ENCODE assay signal across 3 cellular contexts in genomic region chr7:152030561-152030960, GRCh38.
TF ChIP-seq lines count a peak whose summit lies in the region.

No MANE protein-coding gene starts in this region.

TF ChIP-seq in HEK293, 187 proteins besides CTCF, POLR2A, EP300 and RAD21:
- TF ChIP-seq ZNF133 (tag by site-specific recombination; IDR thresholded peaks at IDR 0.05): 0 out of 2 replicates have a peak, but pooled peaks have one; percentile 23
- no peak for TF ChIP-seq ZNF501 (tag by site-specific recombination; IDR thresholded peaks at IDR 0.05)
- 0 out of 2 replicates have a peak, but pooled peaks have one; percentile 7 for TF ChIP-seq ZNF560 (tag by site-specific recombination; IDR thresholded peaks at IDR 0.05; ENCODE audit: borderline replicate concordance)
- no peak for TF ChIP-seq ZNF600 (tag by site-specific recombination; IDR thresholded peaks at IDR 0.05)
- TF ChIP-seq ZNF596 (tag by site-specific recombination; IDR thresholded peaks at IDR 0.05): 0 out of 2 replicates have a peak, but pooled peaks have one; percentile 17

TF ChIP-seq in SK-N-SH treated with all-trans-retinoic acid at 6 μM for 48 hours, 23 proteins besides CTCF, POLR2A, EP300 and RAD21:
- TF ChIP-seq ESRRG (CRISPR knock-in tag; IDR thresholded peaks at IDR 0.05) (no peak), ZFP3 (CRISPR knock-in tag; IDR thresholded peaks at IDR 0.05) (no peak), TOX (CRISPR knock-in tag; IDR thresholded peaks at IDR 0.05; ENCODE audit: borderline replicate concordance) (no peak), CSDC2 (CRISPR knock-in tag; IDR thresholded peaks at IDR 0.05) (no peak), SNAI2 (CRISPR knock-in tag; IDR thresholded peaks at IDR 0.05) (no peak), ARNTL (CRISPR knock-in tag; IDR thresholded peaks at IDR 0.05; ENCODE audit: borderline replicate concordance, low read depth) (no peak), ZNF8 (CRISPR knock-in tag; IDR thresholded peaks at IDR 0.05) (no peak), CREB5 (CRISPR knock-in tag; IDR thresholded peaks at IDR 0.05; ENCODE audit: low read depth) (no peak), OSR1 (CRISPR knock-in tag; IDR thresholded peaks at IDR 0.05) (no peak), ISL1 (CRISPR knock-in tag; IDR thresholded peaks at IDR 0.05) (no peak), ZC3H10 (CRISPR knock-in tag; IDR thresholded peaks at IDR 0.05) (no peak), ZFP30 (CRISPR knock-in tag; IDR thresholded peaks at IDR 0.05) (no peak), BACH2 (CRISPR knock-in tag; IDR thresholded peaks at IDR 0.05; ENCODE audit: borderline replicate concordance) (no peak), GLIS3 (CRISPR knock-in tag; IDR thresholded peaks at IDR 0.05) (no peak), TCF4 (CRISPR knock-in tag; IDR thresholded peaks at IDR 0.05; ENCODE audit: borderline replicate concordance) (no peak), PPARA (CRISPR knock-in tag; IDR thresholded peaks at IDR 0.05; ENCODE audit: borderline replicate concordance) (no peak)
- TF ChIP-seq, protein P1, sequence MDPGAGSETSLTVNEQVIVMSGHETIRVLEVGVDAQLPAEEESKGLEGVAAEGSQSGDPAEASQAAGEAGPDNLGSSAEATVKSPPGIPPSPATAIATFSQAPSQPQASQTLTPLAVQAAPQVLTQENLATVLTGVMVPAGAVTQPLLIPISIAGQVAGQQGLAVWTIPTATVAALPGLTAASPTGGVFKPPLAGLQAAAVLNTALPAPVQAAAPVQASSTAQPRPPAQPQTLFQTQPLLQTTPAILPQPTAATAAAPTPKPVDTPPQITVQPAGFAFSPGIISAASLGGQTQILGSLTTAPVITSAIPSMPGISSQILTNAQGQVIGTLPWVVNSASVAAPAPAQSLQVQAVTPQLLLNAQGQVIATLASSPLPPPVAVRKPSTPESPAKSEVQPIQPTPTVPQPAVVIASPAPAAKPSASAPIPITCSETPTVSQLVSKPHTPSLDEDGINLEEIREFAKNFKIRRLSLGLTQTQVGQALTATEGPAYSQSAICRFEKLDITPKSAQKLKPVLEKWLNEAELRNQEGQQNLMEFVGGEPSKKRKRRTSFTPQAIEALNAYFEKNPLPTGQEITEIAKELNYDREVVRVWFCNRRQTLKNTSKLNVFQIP (CRISPR knock-in tag; IDR thresholded peaks at IDR 0.05; ENCODE audit: borderline replicate concordance, low read depth): no peak
- TF ChIP-seq, protein P2, sequence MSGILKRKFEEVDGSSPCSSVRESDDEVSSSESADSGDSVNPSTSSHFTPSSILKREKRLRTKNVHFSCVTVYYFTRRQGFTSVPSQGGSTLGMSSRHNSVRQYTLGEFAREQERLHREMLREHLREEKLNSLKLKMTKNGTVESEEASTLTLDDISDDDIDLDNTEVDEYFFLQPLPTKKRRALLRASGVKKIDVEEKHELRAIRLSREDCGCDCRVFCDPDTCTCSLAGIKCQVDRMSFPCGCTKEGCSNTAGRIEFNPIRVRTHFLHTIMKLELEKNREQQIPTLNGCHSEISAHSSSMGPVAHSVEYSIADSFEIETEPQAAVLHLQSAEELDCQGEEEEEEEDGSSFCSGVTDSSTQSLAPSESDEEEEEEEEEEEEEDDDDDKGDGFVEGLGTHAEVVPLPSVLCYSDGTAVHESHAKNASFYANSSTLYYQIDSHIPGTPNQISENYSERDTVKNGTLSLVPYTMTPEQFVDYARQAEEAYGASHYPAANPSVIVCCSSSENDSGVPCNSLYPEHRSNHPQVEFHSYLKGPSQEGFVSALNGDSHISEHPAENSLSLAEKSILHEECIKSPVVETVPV (CRISPR knock-in tag; IDR thresholded peaks at IDR 0.05): no peak
TF ChIP-seq in SK-N-SH treated with all-trans-retinoic acid at 6 μM for 48 hours: peak in this region for 0.

TF ChIP-seq in GM23338, 12 proteins besides CTCF, POLR2A, EP300 and RAD21:
- TF ChIP-seq ZNF114 (CRISPR knock-in tag; IDR thresholded peaks at IDR 0.05) (no peak), NANOG (IDR thresholded peaks at IDR 0.05; ENCODE audit: borderline replicate concordance) (no peak)
- TF ChIP-seq, protein P3, sequence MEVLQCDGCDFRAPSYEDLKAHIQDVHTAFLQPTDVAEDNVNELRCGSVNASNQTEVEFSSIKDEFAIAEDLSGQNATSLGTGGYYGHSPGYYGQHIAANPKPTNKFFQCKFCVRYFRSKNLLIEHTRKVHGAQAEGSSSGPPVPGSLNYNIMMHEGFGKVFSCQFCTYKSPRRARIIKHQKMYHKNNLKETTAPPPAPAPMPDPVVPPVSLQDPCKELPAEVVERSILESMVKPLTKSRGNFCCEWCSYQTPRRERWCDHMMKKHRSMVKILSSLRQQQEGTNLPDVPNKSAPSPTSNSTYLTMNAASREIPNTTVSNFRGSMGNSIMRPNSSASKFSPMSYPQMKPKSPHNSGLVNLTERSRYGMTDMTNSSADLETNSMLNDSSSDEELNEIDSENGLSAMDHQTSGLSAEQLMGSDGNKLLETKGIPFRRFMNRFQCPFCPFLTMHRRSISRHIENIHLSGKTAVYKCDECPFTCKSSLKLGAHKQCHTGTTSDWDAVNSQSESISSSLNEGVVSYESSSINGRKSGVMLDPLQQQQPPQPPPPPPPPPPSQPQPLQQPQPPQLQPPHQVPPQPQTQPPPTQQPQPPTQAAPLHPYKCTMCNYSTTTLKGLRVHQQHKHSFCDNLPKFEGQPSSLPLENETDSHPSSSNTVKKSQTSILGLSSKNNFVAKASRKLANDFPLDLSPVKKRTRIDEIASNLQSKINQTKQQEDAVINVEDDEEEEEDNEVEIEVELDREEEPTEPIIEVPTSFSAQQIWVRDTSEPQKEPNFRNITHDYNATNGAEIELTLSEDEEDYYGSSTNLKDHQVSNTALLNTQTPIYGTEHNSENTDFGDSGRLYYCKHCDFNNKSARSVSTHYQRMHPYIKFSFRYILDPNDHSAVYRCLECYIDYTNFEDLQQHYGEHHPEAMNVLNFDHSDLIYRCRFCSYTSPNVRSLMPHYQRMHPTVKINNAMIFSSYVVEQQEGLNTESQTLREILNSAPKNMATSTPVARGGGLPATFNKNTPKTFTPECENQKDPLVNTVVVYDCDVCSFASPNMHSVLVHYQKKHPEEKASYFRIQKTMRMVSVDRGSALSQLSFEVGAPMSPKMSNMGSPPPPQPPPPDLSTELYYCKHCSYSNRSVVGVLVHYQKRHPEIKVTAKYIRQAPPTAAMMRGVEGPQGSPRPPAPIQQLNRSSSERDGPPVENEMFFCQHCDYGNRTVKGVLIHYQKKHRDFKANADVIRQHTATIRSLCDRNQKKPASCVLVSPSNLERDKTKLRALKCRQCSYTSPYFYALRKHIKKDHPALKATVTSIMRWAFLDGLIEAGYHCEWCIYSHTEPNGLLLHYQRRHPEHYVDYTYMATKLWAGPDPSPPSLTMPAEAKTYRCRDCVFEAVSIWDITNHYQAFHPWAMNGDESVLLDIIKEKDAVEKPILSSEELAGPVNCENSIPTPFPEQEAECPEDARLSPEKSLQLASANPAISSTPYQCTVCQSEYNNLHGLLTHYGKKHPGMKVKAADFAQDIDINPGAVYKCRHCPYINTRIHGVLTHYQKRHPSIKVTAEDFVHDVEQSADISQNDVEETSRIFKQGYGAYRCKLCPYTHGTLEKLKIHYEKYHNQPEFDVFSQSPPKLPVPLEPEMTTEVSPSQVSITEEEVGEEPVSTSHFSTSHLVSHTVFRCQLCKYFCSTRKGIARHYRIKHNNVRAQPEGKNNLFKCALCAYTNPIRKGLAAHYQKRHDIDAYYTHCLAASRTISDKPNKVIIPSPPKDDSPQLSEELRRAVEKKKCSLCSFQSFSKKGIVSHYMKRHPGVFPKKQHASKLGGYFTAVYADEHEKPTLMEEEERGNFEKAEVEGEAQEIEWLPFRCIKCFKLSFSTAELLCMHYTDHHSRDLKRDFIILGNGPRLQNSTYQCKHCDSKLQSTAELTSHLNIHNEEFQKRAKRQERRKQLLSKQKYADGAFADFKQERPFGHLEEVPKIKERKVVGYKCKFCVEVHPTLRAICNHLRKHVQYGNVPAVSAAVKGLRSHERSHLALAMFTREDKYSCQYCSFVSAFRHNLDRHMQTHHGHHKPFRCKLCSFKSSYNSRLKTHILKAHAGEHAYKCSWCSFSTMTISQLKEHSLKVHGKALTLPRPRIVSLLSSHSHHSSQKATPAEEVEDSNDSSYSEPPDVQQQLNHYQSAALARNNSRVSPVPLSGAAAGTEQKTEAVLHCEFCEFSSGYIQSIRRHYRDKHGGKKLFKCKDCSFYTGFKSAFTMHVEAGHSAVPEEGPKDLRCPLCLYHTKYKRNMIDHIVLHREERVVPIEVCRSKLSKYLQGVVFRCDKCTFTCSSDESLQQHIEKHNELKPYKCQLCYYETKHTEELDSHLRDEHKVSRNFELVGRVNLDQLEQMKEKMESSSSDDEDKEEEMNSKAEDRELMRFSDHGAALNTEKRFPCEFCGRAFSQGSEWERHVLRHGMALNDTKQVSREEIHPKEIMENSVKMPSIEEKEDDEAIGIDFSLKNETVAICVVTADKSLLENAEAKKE (CRISPR knock-in tag; IDR thresholded peaks at IDR 0.05): no peak
